ENCODE assay signal across 8 cellular contexts in the genomic region with DNA sequence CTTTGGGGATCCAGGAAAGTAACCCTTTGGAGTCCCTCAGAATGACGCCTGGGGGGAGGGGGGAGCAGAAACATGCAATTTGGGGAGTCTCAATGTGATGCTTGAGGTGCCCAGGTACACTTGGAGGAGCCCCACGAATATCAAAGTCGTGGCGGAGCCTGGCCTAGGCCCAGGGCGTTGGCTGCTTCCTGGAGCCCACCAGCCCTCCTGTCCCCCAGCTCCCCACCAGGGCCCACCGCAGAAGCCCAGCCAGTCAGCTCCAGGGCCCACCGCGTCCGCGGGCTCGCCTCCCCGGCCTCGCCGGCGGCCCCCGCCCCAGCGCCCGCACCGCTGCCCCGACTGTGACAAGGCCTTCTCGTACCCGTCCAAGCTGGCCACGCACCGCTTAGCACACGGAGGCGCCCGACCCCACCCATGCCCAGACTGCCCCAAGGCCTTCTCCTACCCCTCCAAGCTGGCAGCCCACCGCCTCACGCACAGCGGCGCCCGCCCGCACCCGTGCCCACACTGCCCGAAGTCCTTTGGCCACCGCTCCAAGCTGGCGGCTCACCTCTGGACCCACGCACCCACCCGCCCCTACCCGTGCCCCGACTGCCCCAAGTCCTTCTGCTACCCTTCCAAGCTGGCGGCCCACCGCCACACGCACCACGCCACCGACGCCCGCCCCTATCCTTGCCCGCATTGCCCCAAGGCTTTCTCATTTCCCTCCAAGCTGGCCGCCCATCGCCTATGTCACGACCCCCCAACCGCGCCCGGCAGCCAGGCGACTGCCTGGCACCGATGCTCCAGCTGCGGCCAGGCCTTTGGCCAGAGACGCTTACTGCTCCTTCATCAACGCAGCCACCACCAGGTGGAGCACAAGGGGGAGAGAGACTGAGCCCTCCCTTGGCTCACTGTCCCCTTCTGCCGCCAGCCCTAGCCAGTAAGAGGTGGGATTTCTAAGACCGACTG. TPM values are rescaled to one million over a fixed set of nuclear protein-coding genes. Genes with fewer than 3 reads are reported as not detected.
DNase-seq lines count a peak whose midpoint lies in the region; ATAC-seq and TF ChIP-seq lines count a peak whose summit lies in the region.

No MANE protein-coding gene starts in this region.

- H3K27me3 ChIP-seq in BE2C (no peaks in the 10 kb centered on the region), uterus (no peaks in the 10 kb centered on the region)

- CTCF ChIA-PET in HEK293T (lab: Yijun Ruan, JAX) = interaction anchor here (0.5 to 1.9 kb wide), 5 partner anchors 16 to 109 kb away, joined by 3 to 6 read pairs (median 4); partner anchors contain the start of genes PHLDB3 and XRCC1
- CTCF ChIA-PET in activated CD8-positive, alpha-beta T cell treated with anti-CD3 and anti-CD28 coated beads, Interleukin-2, amount 10 ng/mL, durations not matched to agents 7 days and 5 days (lab: Charles Lee) = interaction anchor here (1.0 to 17.5 kb wide), 11 partner anchors 14 to 108 kb away, joined by 3 to 387 read pairs (median 4); partner anchors contain the start of genes IRGQ, PINLYP, XRCC1 and ZNF576

- H3K36me3 ChIP-seq in BE2C (peaks cover 18% of the 10 kb centered on the region), uterus (no peaks in the 10 kb centered on the region)

- H3K4me3 ChIP-seq in BE2C (ENCODE audit: low read depth, low read length) (no peak overlapping the region), fibroblast of mammary gland (ENCODE audit: control insufficient read depth, low read depth, low read length) (peak overlapping the region; percentile 46), uterus (no peak overlapping the region)

- peaks cover 11% of the 10 kb centered on the region for H3K9me3 Mint-ChIP-seq in activated CD8-positive, alpha-beta T cell treated with anti-CD3 and anti-CD28 coated beads, Interleukin-2, amount 10 ng/mL, durations not matched to agents 7 days and 5 days (ENCODE audit: insufficient read depth)
- peaks cover 0 to 2% of the 10 kb centered on the region in 2 donors for H3K9me3 Mint-ChIP-seq in natural killer cell

- POLR2A ChIA-PET in HEK293T (lab: Yijun Ruan, JAX) = no interaction called here
- POLR2A ChIA-PET in activated CD8-positive, alpha-beta T cell treated with anti-CD3 and anti-CD28 coated beads, Interleukin-2, amount 10 ng/mL, durations not matched to agents 7 days and 5 days (lab: Charles Lee) = no interaction called here

- ATAC-seq in activated CD8-positive, alpha-beta T cell treated with anti-CD3 and anti-CD28 coated beads, Interleukin-2, amount 10 ng/mL, durations not matched to agents 7 days and 5 days = no peak
- ATAC-seq in natural killer cell (no peak), HG03095 (IDR thresholded peaks at IDR 0.05; ENCODE audit: unreplicated experiment) (no peak), HG03521 (IDR thresholded peaks at IDR 0.05; ENCODE audit: unreplicated experiment) (no peak)

- peak overlapping the region; percentile 90 to 96 for H3K27ac ChIP-seq in uterus

- DNase-seq in BE2C = peak; percentile 75
- DNase-seq in HEK293T (ENCODE audit: extremely low spot score) = peak; percentile 49
- DNase-seq in activated CD8-positive, alpha-beta T cell treated with anti-CD3 and anti-CD28 coated beads, Interleukin-2, amount 10 ng/mL, durations not matched to agents 7 days and 5 days = peak; percentile 43
- peak; percentile 60 for DNase-seq in fibroblast of mammary gland (ENCODE audit: low read depth)
- peak; percentile 44 for DNase-seq in natural killer cell
- peak; percentile 70 to 73 for DNase-seq in uterus

- no peaks in the 10 kb centered on the region; the same call in none of the 2 replicates for H3K4me1 ChIP-seq in BE2C
- peaks cover 0 to 4% of the 10 kb centered on the region in 2 donors for H3K4me1 ChIP-seq in uterus

- H3K27me3 Mint-ChIP-seq in activated CD8-positive, alpha-beta T cell treated with anti-CD3 and anti-CD28 coated beads, Interleukin-2, amount 10 ng/mL, durations not matched to agents 7 days and 5 days (ENCODE audit: low read depth) = no peaks in the 10 kb centered on the region
- H3K27me3 Mint-ChIP-seq in natural killer cell (ENCODE audit: low read depth in 2 of 2) = no peaks in the 10 kb centered on the region

- TF ChIP-seq POLR2A in uterus (IDR thresholded peaks at IDR 0.05) = no peak

- peaks cover 25% of the 10 kb centered on the region for H3K4me1 Mint-ChIP-seq in activated CD8-positive, alpha-beta T cell treated with anti-CD3 and anti-CD28 coated beads, Interleukin-2, amount 10 ng/mL, durations not matched to agents 7 days and 5 days (ENCODE audit: low read depth)
- peaks cover 30 to 34% of the 10 kb centered on the region in 2 donors for H3K4me1 Mint-ChIP-seq in natural killer cell

- peaks cover 32% of the 10 kb centered on the region for H3K36me3 Mint-ChIP-seq in activated CD8-positive, alpha-beta T cell treated with anti-CD3 and anti-CD28 coated beads, Interleukin-2, amount 10 ng/mL, durations not matched to agents 7 days and 5 days (ENCODE audit: low read depth)
- H3K36me3 Mint-ChIP-seq in natural killer cell = peaks cover 13% of the 10 kb centered on the region

- H3K4me3 Mint-ChIP-seq in activated CD8-positive, alpha-beta T cell treated with anti-CD3 and anti-CD28 coated beads, Interleukin-2, amount 10 ng/mL, durations not matched to agents 7 days and 5 days = no peak overlapping the region
- H3K4me3 Mint-ChIP-seq in natural killer cell = peak overlapping the region; percentile 67

- H3K9me3 ChIP-seq in BE2C (no peaks in the 10 kb centered on the region), uterus (peaks cover 0 to 5% of the 10 kb centered on the region in 2 donors)

- intact Hi-C loops in natural killer cell (cut with micrococcal nuclease) (loop anchor here (1.0 kb wide), 1 partner anchor 59 kb away; no protein-coding TSS in a partner anchor), uterus (cut with DNase I; ENCODE audit: low total_unique reads) (no loop called here)

- TF ChIP-seq CTCF in BE2C (IDR thresholded peaks at IDR 0.05; ENCODE audit: low read depth, low read length) (peak; percentile 66), fibroblast of mammary gland (conservative IDR thresholded peaks at IDR 0.05; ENCODE audit: control insufficient read depth, insufficient read depth, low read depth, low read length) (peak; percentile 55), natural killer cell (IDR thresholded peaks at IDR 0.05) (peak; percentile 22), uterus (IDR thresholded peaks at IDR 0.05) (peak; percentile 34 to 64 (median 48))

- peak overlapping the region; percentile 21 for H3K27ac Mint-ChIP-seq in activated CD8-positive, alpha-beta T cell treated with anti-CD3 and anti-CD28 coated beads, Interleukin-2, amount 10 ng/mL, durations not matched to agents 7 days and 5 days
- peak overlapping the region; percentile 92 to 93 for H3K27ac Mint-ChIP-seq in natural killer cell

TF ChIP-seq in HEK293T, 16 proteins besides CTCF, POLR2A, EP300 and RAD21:
- TF ChIP-seq, protein P1, sequence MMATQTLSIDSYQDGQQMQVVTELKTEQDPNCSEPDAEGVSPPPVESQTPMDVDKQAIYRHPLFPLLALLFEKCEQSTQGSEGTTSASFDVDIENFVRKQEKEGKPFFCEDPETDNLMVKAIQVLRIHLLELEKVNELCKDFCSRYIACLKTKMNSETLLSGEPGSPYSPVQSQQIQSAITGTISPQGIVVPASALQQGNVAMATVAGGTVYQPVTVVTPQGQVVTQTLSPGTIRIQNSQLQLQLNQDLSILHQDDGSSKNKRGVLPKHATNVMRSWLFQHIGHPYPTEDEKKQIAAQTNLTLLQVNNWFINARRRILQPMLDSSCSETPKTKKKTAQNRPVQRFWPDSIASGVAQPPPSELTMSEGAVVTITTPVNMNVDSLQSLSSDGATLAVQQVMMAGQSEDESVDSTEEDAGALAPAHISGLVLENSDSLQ (IDR thresholded peaks at IDR 0.05) = no peak
- TF ChIP-seq TARDBP (IDR thresholded peaks at IDR 0.05) (no peak), SUZ12 (IDR thresholded peaks at IDR 0.05) (no peak), FOXK2 (IDR thresholded peaks at IDR 0.05) (no peak), CTBP1 (IDR thresholded peaks at IDR 0.05; ENCODE audit: borderline replicate concordance) (no peak), SP1 (IDR thresholded peaks at IDR 0.05) (no peak), BHLHE40 (IDR thresholded peaks at IDR 0.05; ENCODE audit: borderline replicate concordance) (no peak)

RNA-seq across cellular contexts. Expression of gene ZNF575, which starts 2.1 kb away (rescaled TPM):
- 2.0 TPM for polyA plus RNA-seq in BE2C (2012; ENCODE audit: insufficient read depth, insufficient read length, low read depth)
- 1 to 10 TPM; 3.4 to 3.7 TPM for total RNA-seq in activated CD8-positive, alpha-beta T cell treated with anti-CD3 and anti-CD28 coated beads, Interleukin-2, amount 10 ng/mL, durations not matched to agents 7 days and 5 days
- 1 to 10 TPM; 1.9 to 5.4 (median 3.9) TPM for total RNA-seq in natural killer cell
- 1 to 10 TPM in 1 of 4 donors, under 1 TPM in 1, not detected in 2; 0.21 to 2.8 TPM for total RNA-seq in uterus

RNA-seq across cellular contexts. Expression of gene ETHE1, which starts 8.1 kb away (rescaled TPM):
- polyA plus RNA-seq in BE2C (2012; ENCODE audit: insufficient read depth, insufficient read length, low read depth) = 12.9 TPM
- 10 to 100 TPM; 67.9 to 69.1 TPM for total RNA-seq in activated CD8-positive, alpha-beta T cell treated with anti-CD3 and anti-CD28 coated beads, Interleukin-2, amount 10 ng/mL, durations not matched to agents 7 days and 5 days
- total RNA-seq in natural killer cell (10 to 100 TPM; 22.0 to 25.6 (median 24.6) TPM), uterus (10 to 100 TPM in 2 of 4 donors, 1 to 10 TPM in 1, under 1 TPM in 1; 0.77 to 29.0 (median 12.5) TPM)

RNA-seq across cellular contexts. Expression of gene PHLDB3, which starts 30.5 kb away (rescaled TPM):
- 8.1 TPM for polyA plus RNA-seq in BE2C (2012; ENCODE audit: insufficient read depth, insufficient read length, low read depth)
- 10 to 100 TPM; 14.9 to 15.5 TPM for total RNA-seq in activated CD8-positive, alpha-beta T cell treated with anti-CD3 and anti-CD28 coated beads, Interleukin-2, amount 10 ng/mL, durations not matched to agents 7 days and 5 days
- total RNA-seq in natural killer cell = 10 to 100 TPM; 24.5 to 24.9 (median 24.8) TPM
- 10 to 100 TPM in 2 of 4 donors, under 1 TPM in 2; 0.51 to 27.1 (median 6.1) TPM for total RNA-seq in uterus

RNA-seq across cellular contexts. Expression of gene XRCC1, which starts 40.2 kb away (rescaled TPM):
- polyA plus RNA-seq in BE2C (2012; ENCODE audit: insufficient read depth, insufficient read length, low read depth) = 17.7 TPM
- total RNA-seq in activated CD8-positive, alpha-beta T cell treated with anti-CD3 and anti-CD28 coated beads, Interleukin-2, amount 10 ng/mL, durations not matched to agents 7 days and 5 days = 10 to 100 TPM; 46.5 to 48.4 TPM
- total RNA-seq in natural killer cell (10 to 100 TPM; 33.2 to 43.9 (median 40.7) TPM), uterus (10 to 100 TPM; 22.7 to 53.2 (median 30.7) TPM)

RNA-seq across cellular contexts. Expression of gene PINLYP, which starts 40.5 kb away (rescaled TPM):
- 0.37 TPM for polyA plus RNA-seq in BE2C (2012; ENCODE audit: insufficient read depth, insufficient read length, low read depth)
- 1 to 10 TPM; 7.4 to 8.9 TPM for total RNA-seq in activated CD8-positive, alpha-beta T cell treated with anti-CD3 and anti-CD28 coated beads, Interleukin-2, amount 10 ng/mL, durations not matched to agents 7 days and 5 days
- total RNA-seq in natural killer cell (1 to 10 TPM; 1.7 to 3.0 (median 2.4) TPM), uterus (10 to 100 TPM in 3 of 4 donors, 1 to 10 TPM in 1; 4.6 to 46.5 (median 10.3) TPM)
